Comparison of ENCODE assay signal across 1 cellular context in the genomic region with DNA sequence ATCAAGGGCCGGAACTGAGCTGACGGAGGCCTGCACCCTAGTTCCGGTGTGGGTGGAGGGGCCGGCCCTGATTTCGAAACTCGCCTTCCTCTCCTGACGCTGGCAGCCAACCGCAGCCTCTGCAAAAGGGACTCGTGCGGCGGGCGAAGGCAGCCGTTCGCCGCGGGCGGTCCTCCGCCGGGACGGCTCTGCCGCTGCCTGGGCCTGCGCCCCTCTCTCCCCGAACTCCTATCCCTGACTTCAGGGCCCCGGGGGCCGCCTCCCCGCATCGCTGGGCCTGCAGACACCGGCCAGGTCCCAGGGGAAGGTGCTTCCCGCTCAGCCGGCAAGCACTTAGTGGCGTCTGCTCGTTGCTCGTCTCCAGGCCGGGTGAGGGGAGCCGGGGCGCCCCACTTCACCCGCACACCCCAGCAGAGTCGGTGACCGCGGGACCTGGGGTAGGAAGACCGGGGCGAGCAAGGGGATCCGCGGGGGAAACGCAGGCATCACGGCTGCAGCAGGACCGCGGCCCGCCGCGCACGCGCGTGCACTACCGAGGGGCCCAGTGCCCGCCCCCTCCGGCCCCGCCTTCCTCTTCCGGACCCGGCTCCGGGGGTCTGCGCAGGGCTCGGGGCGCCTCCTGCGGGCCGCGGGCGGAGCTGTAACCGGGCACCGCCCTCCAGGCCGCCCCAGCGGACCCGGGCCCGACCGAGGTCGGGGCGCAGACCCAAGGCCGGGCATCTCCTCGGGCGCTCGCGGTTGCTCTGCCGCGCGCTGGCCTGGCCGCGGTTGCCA.
TF ChIP-seq lines count a peak whose summit lies in the region.

No MANE protein-coding gene starts in this region.

TF ChIP-seq in HepG2, 621 proteins besides CTCF, POLR2A, EP300 and RAD21 (continued from another document and continues in another):
- TF ChIP-seq PAXIP1 (CRISPR knock-in tag; conservative IDR thresholded peaks at IDR 0.05) (peak; percentile 82), ZNF652 (CRISPR knock-in tag; IDR thresholded peaks at IDR 0.05; ENCODE audit: borderline replicate concordance, low read depth) (no peak), TEAD3 (CRISPR knock-in tag; optimal IDR thresholded peaks at IDR 0.05; ENCODE audit: borderline replicate concordance) (no peak), GPBP1L1 (CRISPR knock-in tag; IDR thresholded peaks at IDR 0.05) (no peak), NCOA2 (CRISPR knock-in tag; IDR thresholded peaks at IDR 0.05) (peak; percentile 31; the same call in 1 of the 2 replicates), KMT2A (CRISPR knock-in tag; IDR thresholded peaks at IDR 0.05) (peak; percentile 73; the same call in 1 of the 2 replicates), KDM3A (CRISPR knock-in tag; IDR thresholded peaks at IDR 0.05; ENCODE audit: low read depth) (peak; percentile 49; the same call in 1 of the 2 replicates), HDAC2 (CRISPR knock-in tag; IDR thresholded peaks at IDR 0.05) (peak; percentile 60; the same call in 1 of the 2 replicates), NFATC3 (CRISPR knock-in tag; IDR thresholded peaks at IDR 0.05) (peak; percentile 66; the same call in 1 of the 2 replicates), ZNF788 (CRISPR knock-in tag; IDR thresholded peaks at IDR 0.05; ENCODE audit: borderline replicate concordance) (peak; percentile 90; the same call in 1 of the 2 replicates), ZNF883 (CRISPR knock-in tag; IDR thresholded peaks at IDR 0.05; ENCODE audit: not compliant biosample characterization) (peak; percentile 67), MAF1 (CRISPR knock-in tag; IDR thresholded peaks at IDR 0.05; ENCODE audit: borderline replicate concordance) (no peak), ZNF496 (CRISPR knock-in tag; IDR thresholded peaks at IDR 0.05; ENCODE audit: insufficient replicate concordance) (no peak), ZSCAN22 (CRISPR knock-in tag; IDR thresholded peaks at IDR 0.05) (no peak), HOXA3 (CRISPR knock-in tag; IDR thresholded peaks at IDR 0.05) (peak; percentile 62), KLF16 (CRISPR knock-in tag; IDR thresholded peaks at IDR 0.05) (peak in 1 of 2 experiments; percentile 83; a peak in 2 of 4 replicates), ZNF337 (CRISPR knock-in tag; IDR thresholded peaks at IDR 0.05; ENCODE audit: borderline replicate concordance, low read depth) (peak; percentile 81; the same call in 1 of the 2 replicates), ZNF569 (CRISPR knock-in tag; IDR thresholded peaks at IDR 0.05; ENCODE audit: borderline replicate concordance) (no peak), GPN1 (CRISPR knock-in tag; IDR thresholded peaks at IDR 0.05; ENCODE audit: borderline replicate concordance) (no peak), XBP1 (CRISPR knock-in tag; IDR thresholded peaks at IDR 0.05) (no peak), MZF1 (CRISPR knock-in tag; IDR thresholded peaks at IDR 0.05; ENCODE audit: borderline replicate concordance) (0 out of 2 replicates have a peak, but pooled peaks have one; percentile 7), ZC3H4 (CRISPR knock-in tag; IDR thresholded peaks at IDR 0.05; ENCODE audit: borderline replicate concordance) (no peak; the same call in 1 of the 2 replicates), MED1 (CRISPR knock-in tag; IDR thresholded peaks at IDR 0.05) (peak; percentile 86), SALL2 (CRISPR knock-in tag; IDR thresholded peaks at IDR 0.05) (peak; percentile 46; the same call in 1 of the 2 replicates), YY1 (IDR thresholded peaks at IDR 0.05; ENCODE audit: insufficient read depth, insufficient replicate concordance, low read depth, low read length) (peak; percentile 45), NCOA5 (CRISPR knock-in tag; IDR thresholded peaks at IDR 0.05) (no peak; the same call in none of the 2 replicates), ZNF75D (CRISPR knock-in tag; IDR thresholded peaks at IDR 0.05; ENCODE audit: borderline replicate concordance) (no peak), ZNF264 (CRISPR knock-in tag; IDR thresholded peaks at IDR 0.05) (0 out of 2 replicates have a peak, but pooled peaks have one; percentile 53), IRF2 (CRISPR knock-in tag; IDR thresholded peaks at IDR 0.05) (peak; percentile 84; the same call in 1 of the 2 replicates), MAFK (conservative IDR thresholded peaks at IDR 0.05 in 1 of 2, IDR thresholded peaks at IDR 0.05 in 1 of 2; ENCODE audit: low read length in 2 of 2) (no peak), NKX3-1 (CRISPR knock-in tag; IDR thresholded peaks at IDR 0.05) (peak; percentile 75; the same call in 1 of the 2 replicates), ZNF292 (CRISPR knock-in tag; IDR thresholded peaks at IDR 0.05; ENCODE audit: borderline replicate concordance, low read depth) (no peak), SOX6 (IDR thresholded peaks at IDR 0.05) (no peak), SOX6 (CRISPR knock-in tag; IDR thresholded peaks at IDR 0.05) (no peak; the same call in 1 of the 2 replicates), ZNF17 (CRISPR knock-in tag; IDR thresholded peaks at IDR 0.05) (no peak), ZBTB44 (CRISPR knock-in tag; IDR thresholded peaks at IDR 0.05) (no peak), REL (CRISPR knock-in tag; conservative IDR thresholded peaks at IDR 0.05) (0 out of 2 replicates have a peak, but pooled peaks have one; percentile 56), SPEN (CRISPR knock-in tag; IDR thresholded peaks at IDR 0.05; ENCODE audit: low read depth) (peak; percentile 86; the same call in 1 of the 2 replicates), RBM39 (IDR thresholded peaks at IDR 0.05; ENCODE audit: low read depth, low read length, poor library complexity, severe bottlenecking) (peak; percentile 41), ZNF354B (CRISPR knock-in tag; IDR thresholded peaks at IDR 0.05) (0 out of 2 replicates have a peak, but pooled peaks have one; percentile 79)
- TF ChIP-seq, protein P1, sequence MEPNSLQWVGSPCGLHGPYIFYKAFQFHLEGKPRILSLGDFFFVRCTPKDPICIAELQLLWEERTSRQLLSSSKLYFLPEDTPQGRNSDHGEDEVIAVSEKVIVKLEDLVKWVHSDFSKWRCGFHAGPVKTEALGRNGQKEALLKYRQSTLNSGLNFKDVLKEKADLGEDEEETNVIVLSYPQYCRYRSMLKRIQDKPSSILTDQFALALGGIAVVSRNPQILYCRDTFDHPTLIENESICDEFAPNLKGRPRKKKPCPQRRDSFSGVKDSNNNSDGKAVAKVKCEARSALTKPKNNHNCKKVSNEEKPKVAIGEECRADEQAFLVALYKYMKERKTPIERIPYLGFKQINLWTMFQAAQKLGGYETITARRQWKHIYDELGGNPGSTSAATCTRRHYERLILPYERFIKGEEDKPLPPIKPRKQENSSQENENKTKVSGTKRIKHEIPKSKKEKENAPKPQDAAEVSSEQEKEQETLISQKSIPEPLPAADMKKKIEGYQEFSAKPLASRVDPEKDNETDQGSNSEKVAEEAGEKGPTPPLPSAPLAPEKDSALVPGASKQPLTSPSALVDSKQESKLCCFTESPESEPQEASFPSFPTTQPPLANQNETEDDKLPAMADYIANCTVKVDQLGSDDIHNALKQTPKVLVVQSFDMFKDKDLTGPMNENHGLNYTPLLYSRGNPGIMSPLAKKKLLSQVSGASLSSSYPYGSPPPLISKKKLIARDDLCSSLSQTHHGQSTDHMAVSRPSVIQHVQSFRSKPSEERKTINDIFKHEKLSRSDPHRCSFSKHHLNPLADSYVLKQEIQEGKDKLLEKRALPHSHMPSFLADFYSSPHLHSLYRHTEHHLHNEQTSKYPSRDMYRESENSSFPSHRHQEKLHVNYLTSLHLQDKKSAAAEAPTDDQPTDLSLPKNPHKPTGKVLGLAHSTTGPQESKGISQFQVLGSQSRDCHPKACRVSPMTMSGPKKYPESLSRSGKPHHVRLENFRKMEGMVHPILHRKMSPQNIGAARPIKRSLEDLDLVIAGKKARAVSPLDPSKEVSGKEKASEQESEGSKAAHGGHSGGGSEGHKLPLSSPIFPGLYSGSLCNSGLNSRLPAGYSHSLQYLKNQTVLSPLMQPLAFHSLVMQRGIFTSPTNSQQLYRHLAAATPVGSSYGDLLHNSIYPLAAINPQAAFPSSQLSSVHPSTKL (CRISPR knock-in tag; IDR thresholded peaks at IDR 0.05): peak; percentile 35; the same call in 1 of the 2 replicates
- TF ChIP-seq, protein P2, sequence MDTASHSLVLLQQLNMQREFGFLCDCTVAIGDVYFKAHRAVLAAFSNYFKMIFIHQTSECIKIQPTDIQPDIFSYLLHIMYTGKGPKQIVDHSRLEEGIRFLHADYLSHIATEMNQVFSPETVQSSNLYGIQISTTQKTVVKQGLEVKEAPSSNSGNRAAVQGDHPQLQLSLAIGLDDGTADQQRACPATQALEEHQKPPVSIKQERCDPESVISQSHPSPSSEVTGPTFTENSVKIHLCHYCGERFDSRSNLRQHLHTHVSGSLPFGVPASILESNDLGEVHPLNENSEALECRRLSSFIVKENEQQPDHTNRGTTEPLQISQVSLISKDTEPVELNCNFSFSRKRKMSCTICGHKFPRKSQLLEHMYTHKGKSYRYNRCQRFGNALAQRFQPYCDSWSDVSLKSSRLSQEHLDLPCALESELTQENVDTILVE (CRISPR knock-in tag; IDR thresholded peaks at IDR 0.05): peak; percentile 66
- TF ChIP-seq, protein P3, sequence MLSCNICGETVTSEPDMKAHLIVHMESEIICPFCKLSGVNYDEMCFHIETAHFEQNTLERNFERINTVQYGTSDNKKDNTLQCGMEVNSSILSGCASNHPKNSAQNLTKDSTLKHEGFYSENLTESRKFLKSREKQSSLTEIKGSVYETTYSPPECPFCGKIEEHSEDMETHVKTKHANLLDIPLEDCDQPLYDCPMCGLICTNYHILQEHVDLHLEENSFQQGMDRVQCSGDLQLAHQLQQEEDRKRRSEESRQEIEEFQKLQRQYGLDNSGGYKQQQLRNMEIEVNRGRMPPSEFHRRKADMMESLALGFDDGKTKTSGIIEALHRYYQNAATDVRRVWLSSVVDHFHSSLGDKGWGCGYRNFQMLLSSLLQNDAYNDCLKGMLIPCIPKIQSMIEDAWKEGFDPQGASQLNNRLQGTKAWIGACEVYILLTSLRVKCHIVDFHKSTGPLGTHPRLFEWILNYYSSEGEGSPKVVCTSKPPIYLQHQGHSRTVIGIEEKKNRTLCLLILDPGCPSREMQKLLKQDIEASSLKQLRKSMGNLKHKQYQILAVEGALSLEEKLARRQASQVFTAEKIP (CRISPR knock-in tag; IDR thresholded peaks at IDR 0.05; ENCODE audit: borderline replicate concordance): no peak
- TF ChIP-seq, protein P4, sequence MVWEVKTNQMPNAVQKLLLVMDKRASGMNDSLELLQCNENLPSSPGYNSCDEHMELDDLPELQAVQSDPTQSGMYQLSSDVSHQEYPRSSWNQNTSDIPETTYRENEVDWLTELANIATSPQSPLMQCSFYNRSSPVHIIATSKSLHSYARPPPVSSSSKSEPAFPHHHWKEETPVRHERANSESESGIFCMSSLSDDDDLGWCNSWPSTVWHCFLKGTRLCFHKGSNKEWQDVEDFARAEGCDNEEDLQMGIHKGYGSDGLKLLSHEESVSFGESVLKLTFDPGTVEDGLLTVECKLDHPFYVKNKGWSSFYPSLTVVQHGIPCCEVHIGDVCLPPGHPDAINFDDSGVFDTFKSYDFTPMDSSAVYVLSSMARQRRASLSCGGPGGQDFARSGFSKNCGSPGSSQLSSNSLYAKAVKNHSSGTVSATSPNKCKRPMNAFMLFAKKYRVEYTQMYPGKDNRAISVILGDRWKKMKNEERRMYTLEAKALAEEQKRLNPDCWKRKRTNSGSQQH (CRISPR knock-in tag; IDR thresholded peaks at IDR 0.05; ENCODE audit: low read depth): peak; percentile 28; the same call in 1 of the 2 replicates
- TF ChIP-seq, protein P5, sequence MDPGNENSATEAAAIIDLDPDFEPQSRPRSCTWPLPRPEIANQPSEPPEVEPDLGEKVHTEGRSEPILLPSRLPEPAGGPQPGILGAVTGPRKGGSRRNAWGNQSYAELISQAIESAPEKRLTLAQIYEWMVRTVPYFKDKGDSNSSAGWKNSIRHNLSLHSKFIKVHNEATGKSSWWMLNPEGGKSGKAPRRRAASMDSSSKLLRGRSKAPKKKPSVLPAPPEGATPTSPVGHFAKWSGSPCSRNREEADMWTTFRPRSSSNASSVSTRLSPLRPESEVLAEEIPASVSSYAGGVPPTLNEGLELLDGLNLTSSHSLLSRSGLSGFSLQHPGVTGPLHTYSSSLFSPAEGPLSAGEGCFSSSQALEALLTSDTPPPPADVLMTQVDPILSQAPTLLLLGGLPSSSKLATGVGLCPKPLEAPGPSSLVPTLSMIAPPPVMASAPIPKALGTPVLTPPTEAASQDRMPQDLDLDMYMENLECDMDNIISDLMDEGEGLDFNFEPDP (CRISPR knock-in tag; conservative IDR thresholded peaks at IDR 0.05): no peak
